In genomic region chr9:97193767-97194166, GRCh38 we compare ENCODE assay signal across 8 cellular contexts.
DNase-seq lines count a peak whose midpoint lies in the region; ATAC-seq, FAIRE-seq and TF ChIP-seq lines count a peak whose summit lies in the region.
"Not testable (repeated sequence)": the region's sequence is repeated elsewhere in the genome, so short reads cannot be mapped to it uniquely, and the experiment has no call there.

No MANE protein-coding gene starts in this region.

- H3K9me3 ChIP-seq in A549: peaks cover 15% of the 10 kb centered on the region; the same call in 1 of the 3 replicates
- not testable (repeated sequence) for H3K9me3 ChIP-seq in PC-3 (ENCODE audit: low read length); RWPE2 (ENCODE audit: severe bottlenecking)

- H4K20me1 ChIP-seq in PC-3 (ENCODE audit: low read length): not testable (repeated sequence)

- TF ChIP-seq EP300 in A549 (IDR thresholded peaks at IDR 0.05): not testable (repeated sequence)

- not testable (repeated sequence) for BruUV-seq in PC-3 (replicated peaks; lab: Mats Ljungman, UMichigan)

- not testable (repeated sequence) for H3K36me3 Mint-ChIP-seq in progenitor cell of endocrine pancreas (ENCODE audit: insufficient read depth)

- H3K4me1 Mint-ChIP-seq in progenitor cell of endocrine pancreas (ENCODE audit: low read depth): peaks cover 11% of the 10 kb centered on the region

- not testable (repeated sequence) for H3K79me2 ChIP-seq in PC-3 (ENCODE audit: low read length)

- POLR2A ChIA-PET in A549 (lab: Yijun Ruan, JAX); PC-3 (lab: Charles Lee; ENCODE audit: unreplicated experiment): not testable (repeated sequence)

- H3K27me3 Mint-ChIP-seq in progenitor cell of endocrine pancreas: not testable (repeated sequence)

- H3K27me3 ChIP-seq in PC-3 (ENCODE audit: low read length); RWPE2 (ENCODE audit: insufficient read depth, poor library complexity, severe bottlenecking): not testable (repeated sequence)

- TF ChIP-seq POLR2A in A549 (IDR thresholded peaks at IDR 0.05; ENCODE audit: low read length): not testable (repeated sequence)

- H3K4me3 ChIP-seq in A549; PC-3 (ENCODE audit: low read length); RWPE2 (ENCODE audit: severe bottlenecking); epithelial cell of proximal tubule (ENCODE audit: low read depth, low read length): not testable (repeated sequence)

- CTCF ChIA-PET in A549 (lab: Yijun Ruan, JAX): interaction anchor here (0.6 kb wide), 1 partner anchor 338 kb away, joined by 3 read pairs; no protein-coding TSS in a partner anchor
- CTCF ChIA-PET in PC-3 (lab: Charles Lee): not testable (repeated sequence)

- not testable (repeated sequence) for H2AFZ ChIP-seq in PC-3 (ENCODE audit: low read length)

- not testable (repeated sequence) for H3K9me2 ChIP-seq in PC-3 (replicated peaks; ENCODE audit: low read length)

- not testable (repeated sequence) for TF ChIP-seq RAD21 in A549 (conservative IDR thresholded peaks at IDR 0.05 in 1 of 2, IDR thresholded peaks at IDR 0.05 in 1 of 2)

- H3K27ac Mint-ChIP-seq in progenitor cell of endocrine pancreas: peak overlapping the region; percentile 49

- 18% methylated on average over 4 of the region's 4 CpGs for WGBS in A549 (ENCODE audit: missing lambda C conversion rate)

- DNase-seq in A549 (ENCODE audit: low read depth in 1 of 2, low spot score in 1 of 2): peak in 1 of 2 experiments; percentile 30
- peak; percentile 65 for DNase-seq in DMS53 (lab: John Stamatoyannopoulos, UW)
- DNase-seq in HK-2 (ENCODE audit: unreplicated experiment): peak; percentile 34
- peak; percentile 8 for DNase-seq in PC-3
- not testable (repeated sequence) for DNase-seq in RWPE2 (ENCODE audit: low spot score); progenitor cell of endocrine pancreas (ENCODE audit: low spot score, unreplicated experiment)
- DNase-seq in epithelial cell of proximal tubule (ENCODE audit: low read depth): peak; percentile 65
- DNase-seq in kidney glomerular epithelial cell (lab: John Stamatoyannopoulos, UW): peak; percentile 54

- H3K4me3 Mint-ChIP-seq in progenitor cell of endocrine pancreas (ENCODE audit: low read depth): not testable (repeated sequence)

- not testable (repeated sequence) for TF ChIP-seq CTCF in A549 (IDR thresholded peaks at IDR 0.05); PC-3 (conservative IDR thresholded peaks at IDR 0.05; ENCODE audit: low read depth, low read length); RWPE2 (IDR thresholded peaks at IDR 0.05; ENCODE audit: poor library complexity, severe bottlenecking); epithelial cell of proximal tubule (conservative IDR thresholded peaks at IDR 0.05; ENCODE audit: low read depth, low read length); progenitor cell of endocrine pancreas (IDR thresholded peaks at IDR 0.05; ENCODE audit: unreplicated experiment)

- not testable (repeated sequence) for H3K27ac ChIP-seq in A549; PC-3 (ENCODE audit: low read length); RWPE2 (ENCODE audit: poor library complexity, severe bottlenecking)

- H3F3A ChIP-seq in PC-3 (ENCODE audit: low read length, unreplicated experiment): not testable (repeated sequence)

- ATAC-seq in A549 (peak; percentile 67 to 94), RWPE2 (ENCODE audit: low read depth) (peak; percentile 40; the same call in 1 of the 3 replicates)
- not testable (repeated sequence) for ATAC-seq in PC-3

- H3K9ac ChIP-seq in PC-3 (ENCODE audit: low read length): not testable (repeated sequence)

- H3K4me2 ChIP-seq in A549; PC-3 (ENCODE audit: low read length): not testable (repeated sequence)

- not testable (repeated sequence) for H3K36me3 ChIP-seq in PC-3 (ENCODE audit: low read depth, low read length); RWPE2 (ENCODE audit: low read depth)

- FAIRE-seq in A549 (lab: Jason Lieb, UNC): not testable (repeated sequence)

- not testable (repeated sequence) for H3K9me3 Mint-ChIP-seq in progenitor cell of endocrine pancreas (ENCODE audit: low read depth)

- H3K4me1 ChIP-seq in A549; PC-3 (ENCODE audit: insufficient read depth, low read length); RWPE2 (ENCODE audit: insufficient read depth, poor library complexity, severe bottlenecking): not testable (repeated sequence)

- intact Hi-C loops in PC-3 (cut with micrococcal nuclease): not testable (repeated sequence)

TF ChIP-seq in A549, 52 proteins besides CTCF, POLR2A, EP300 and RAD21:
- not testable (repeated sequence) for TF ChIP-seq FOSL2 (IDR thresholded peaks at IDR 0.05)
- peak; percentile 29; the same call in 1 of the 2 replicates for TF ChIP-seq FOSL2 (CRISPR knock-in tag; IDR thresholded peaks at IDR 0.05)
